In the genomic region with DNA sequence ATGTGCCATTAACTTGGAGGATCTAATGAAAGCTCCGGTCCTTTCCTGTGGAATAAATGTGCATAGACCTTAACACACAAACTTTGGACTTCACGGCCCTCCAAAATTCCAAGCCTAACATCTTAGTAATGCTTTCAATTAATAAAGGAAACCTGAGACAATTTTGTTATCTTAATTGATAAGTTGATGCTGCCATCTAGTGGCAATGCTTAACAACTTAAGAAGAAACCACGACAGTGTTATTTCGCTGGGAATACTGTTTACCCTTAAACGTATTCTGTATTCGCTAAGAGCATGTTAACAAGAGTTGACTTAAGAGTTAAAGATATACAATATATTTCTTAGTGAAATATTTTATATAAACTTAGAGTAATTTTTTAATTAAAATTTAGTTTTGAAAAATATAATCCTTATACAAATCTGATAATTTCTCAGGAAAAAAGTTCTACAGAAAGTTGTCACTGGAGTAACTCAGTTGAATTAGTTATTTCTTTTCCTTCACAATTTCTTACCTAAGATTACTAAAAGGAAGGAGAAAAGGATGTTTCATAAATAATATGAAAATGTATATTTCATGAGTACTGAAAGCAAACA, we compare ENCODE assay signal across 8 cellular contexts. TPM values are rescaled to one million over a fixed set of nuclear protein-coding genes. Genes with fewer than 3 reads are reported as not detected.
DNase-seq lines count a peak whose midpoint lies in the region; ATAC-seq and TF ChIP-seq lines count a peak whose summit lies in the region.

No MANE protein-coding gene starts in this region.

- no peaks in the 10 kb centered on the region for H3K4me1 Mint-ChIP-seq in CD4-positive, CD25-positive, alpha-beta regulatory T cell
- no peaks in the 10 kb centered on the region for H3K4me1 Mint-ChIP-seq in GM23338
- H3K4me1 Mint-ChIP-seq in effector memory CD8-positive, alpha-beta T cell (ENCODE audit: low read depth in 2 of 2): no peaks in the 10 kb centered on the region

- H4K20me1 ChIP-seq in GM23338 (replicated peaks; ENCODE audit: insufficient read depth): no peaks in the 10 kb centered on the region

- no peaks in the 10 kb centered on the region for H3K36me3 Mint-ChIP-seq in CD4-positive, CD25-positive, alpha-beta regulatory T cell
- peaks cover 13% of the 10 kb centered on the region; the same call in 2 of the 3 replicates for H3K36me3 Mint-ChIP-seq in GM23338 (ENCODE audit: low read depth)
- H3K36me3 Mint-ChIP-seq in effector memory CD8-positive, alpha-beta T cell (ENCODE audit: insufficient read depth): no peaks in the 10 kb centered on the region

- no peak overlapping the region for H3K4me3 Mint-ChIP-seq in CD4-positive, CD25-positive, alpha-beta regulatory T cell
- H3K4me3 Mint-ChIP-seq in GM23338: no peak overlapping the region
- H3K4me3 Mint-ChIP-seq in effector memory CD8-positive, alpha-beta T cell: peak overlapping the region in 1 of 2 donors; percentile 15

- H3K36me3 ChIP-seq in CD4-positive, CD25-positive, alpha-beta regulatory T cell (ENCODE audit: control insufficient read depth, insufficient read depth, low read length): no peaks in the 10 kb centered on the region
- peaks cover 6% of the 10 kb centered on the region for H3K36me3 ChIP-seq in GM23338 (ENCODE audit: insufficient read depth)
- H3K36me3 ChIP-seq in left lung: no peaks in the 10 kb centered on the region

- H3K27ac ChIP-seq in CD4-positive, CD25-positive, alpha-beta regulatory T cell (ENCODE audit: insufficient read depth, low read length, poor library complexity, severe bottlenecking): no peak overlapping the region
- H3K27ac ChIP-seq in GM23338 (ENCODE audit: low read depth) (no peak overlapping the region), left lung (no peak overlapping the region)

- DNase-seq in CD4-positive, CD25-positive, alpha-beta regulatory T cell: peak in 2 of 3 donors; percentile 3 to 49
- DNase-seq in GM23338 (ENCODE audit: low spot score): peak; percentile 90
- DNase-seq in NCI-H2227 (lab: John Stamatoyannopoulos, UW; ENCODE audit: unreplicated experiment): peak; percentile 40
- peak; percentile 0 for DNase-seq in brain pericyte (ENCODE audit: low read depth, low spot score)
- DNase-seq in left lung: no peak
- DNase-seq in posterior vena cava (ENCODE audit: low spot score): no peak
- no peak for DNase-seq in activated CD8-positive, alpha-beta memory T cell treated with anti-CD3 and anti-CD28 coated beads for 24 hours
- DNase-seq in effector memory CD8-positive, alpha-beta T cell: no peak

- H2AFZ ChIP-seq in GM23338: no peak overlapping the region

- ATAC-seq in CD4-positive, CD25-positive, alpha-beta regulatory T cell (ENCODE audit: low read depth in 2 of 2): no peak
- peak; percentile 38; the same call in 1 of the 3 replicates for ATAC-seq in GM23338
- peak; percentile 58 for ATAC-seq in left lung
- no peak for ATAC-seq in effector memory CD8-positive, alpha-beta T cell (replicated peaks)

- intact Hi-C loops in left lung (cut with DNase I) (loop anchor here in 1 of 2 donors (10.0 kb wide), 1 partner anchor 839 kb away; no protein-coding TSS in a partner anchor), posterior vena cava (cut with DNase I) (no loop called here)

- TF ChIP-seq CTCF in GM23338 (conservative IDR thresholded peaks at IDR 0.05; ENCODE audit: low read depth in 2 of 2) (peak; percentile 60 to 73), left lung (IDR thresholded peaks at IDR 0.05) (peak; percentile 48 to 54)

- H3K9me3 Mint-ChIP-seq in CD4-positive, CD25-positive, alpha-beta regulatory T cell: peaks cover 0 to 3% (median 0%) of the 10 kb centered on the region in 7 donors
- H3K9me3 Mint-ChIP-seq in GM23338: peaks cover 19% of the 10 kb centered on the region
- H3K9me3 Mint-ChIP-seq in effector memory CD8-positive, alpha-beta T cell: no peaks in the 10 kb centered on the region

- H3K4me2 ChIP-seq in GM23338: no peak overlapping the region

- no peaks in the 10 kb centered on the region for H3K79me2 ChIP-seq in GM23338 (replicated peaks; ENCODE audit: insufficient read depth)

- H3K9me3 ChIP-seq in CD4-positive, CD25-positive, alpha-beta regulatory T cell (ENCODE audit: control insufficient read depth in 2 of 2, low read length in 2 of 2): no peaks in the 10 kb centered on the region
- H3K9me3 ChIP-seq in left lung: no peaks in the 10 kb centered on the region

- no peaks in the 10 kb centered on the region for H3K27me3 ChIP-seq in CD4-positive, CD25-positive, alpha-beta regulatory T cell (ENCODE audit: control insufficient read depth, insufficient read depth, low read length)
- H3K27me3 ChIP-seq in GM23338 (ENCODE audit: insufficient read depth) (no peaks in the 10 kb centered on the region), left lung (no peaks in the 10 kb centered on the region)

- no peak overlapping the region for H3K27ac Mint-ChIP-seq in CD4-positive, CD25-positive, alpha-beta regulatory T cell
- H3K27ac Mint-ChIP-seq in GM23338: no peak overlapping the region
- no peak overlapping the region for H3K27ac Mint-ChIP-seq in effector memory CD8-positive, alpha-beta T cell

- H3F3A ChIP-seq in GM23338 (replicated peaks; ENCODE audit: low read depth): no peaks in the 10 kb centered on the region

- H3K9me2 ChIP-seq in GM23338 (ENCODE audit: insufficient read depth): no peaks in the 10 kb centered on the region

- peak overlapping the region; percentile 30 for H3K4me3 ChIP-seq in CD4-positive, CD25-positive, alpha-beta regulatory T cell (ENCODE audit: low read depth, low read length)
- no peak overlapping the region for H3K4me3 ChIP-seq in GM23338
- H3K4me3 ChIP-seq in left lung: no peak overlapping the region

- H3K27me3 Mint-ChIP-seq in CD4-positive, CD25-positive, alpha-beta regulatory T cell: no peaks in the 10 kb centered on the region
- H3K27me3 Mint-ChIP-seq in GM23338 (ENCODE audit: insufficient read depth, low read depth, poor library complexity): no peaks in the 10 kb centered on the region
- H3K27me3 Mint-ChIP-seq in effector memory CD8-positive, alpha-beta T cell: no peaks in the 10 kb centered on the region

- H3K4me1 ChIP-seq in CD4-positive, CD25-positive, alpha-beta regulatory T cell (ENCODE audit: control insufficient read depth, insufficient read depth, low read length, poor library complexity, severe bottlenecking): no peaks in the 10 kb centered on the region
- 0 out of 2 replicates have a peak, but pooled peaks cover 7% of the 10 kb centered on the region for H3K4me1 ChIP-seq in GM23338 (ENCODE audit: insufficient read depth)
- no peaks in the 10 kb centered on the region for H3K4me1 ChIP-seq in left lung

TF ChIP-seq in GM23338, 12 proteins besides CTCF, POLR2A, EP300 and RAD21 (continues in another document):
- TF ChIP-seq REST (IDR thresholded peaks at IDR 0.05; ENCODE audit: unreplicated experiment) (no peak), JUNB (IDR thresholded peaks at IDR 0.05; ENCODE audit: unreplicated experiment) (no peak), EZH2 (IDR thresholded peaks at IDR 0.05; ENCODE audit: low read depth, unreplicated experiment) (no peak), POLR2AphosphoS5 (IDR thresholded peaks at IDR 0.05; ENCODE audit: low read depth) (no peak), STAT1 (IDR thresholded peaks at IDR 0.05; ENCODE audit: unreplicated experiment) (no peak), EZH2phosphoT487 (IDR thresholded peaks at IDR 0.05; ENCODE audit: unreplicated experiment) (no peak)

RNA-seq across cellular contexts. Expression of gene OR9G4, which starts 35.0 kb away (rescaled TPM):
- total RNA-seq in CD4-positive, CD25-positive, alpha-beta regulatory T cell: not detected
- not detected for polyA plus RNA-seq in CD4-positive, CD25-positive, alpha-beta regulatory T cell
- total RNA-seq in GM23338 (2014; rRNA removed; shearing (Covaris generic)): not detected in 2 replicates
- not detected in 2 replicates for polyA plus RNA-seq in GM23338 (2016; fragmentation: Nextera tagmentation; extraction: Ambion mirVana)
- not detected for total RNA-seq in left lung
- not detected for total RNA-seq in posterior vena cava

Comparison
In these comparisons a context has a peak if more than half of its experiments do, and no peak if none do; other contexts are left out.
1. ATAC-seq: peak in GM23338 (single experiment) and left lung (single experiment); none in CD4-positive, CD25-positive, alpha-beta regulatory T cell (0 of 2) and effector memory CD8-positive, alpha-beta T cell (single experiment).
2. DNase-seq: peak in CD4-positive, CD25-positive, alpha-beta regulatory T cell (2 of 3), GM23338 (single experiment), NCI-H2227 (single experiment) and brain pericyte (single experiment); none in left lung (0 of 2), posterior vena cava (single experiment), activated CD8-positive, alpha-beta memory T cell treated with anti-CD3 and anti-CD28 coated beads for 24 hours (single experiment) and effector memory CD8-positive, alpha-beta T cell (0 of 3).